Comparison of ENCODE assay signal across 8 cellular contexts in the genomic region with DNA sequence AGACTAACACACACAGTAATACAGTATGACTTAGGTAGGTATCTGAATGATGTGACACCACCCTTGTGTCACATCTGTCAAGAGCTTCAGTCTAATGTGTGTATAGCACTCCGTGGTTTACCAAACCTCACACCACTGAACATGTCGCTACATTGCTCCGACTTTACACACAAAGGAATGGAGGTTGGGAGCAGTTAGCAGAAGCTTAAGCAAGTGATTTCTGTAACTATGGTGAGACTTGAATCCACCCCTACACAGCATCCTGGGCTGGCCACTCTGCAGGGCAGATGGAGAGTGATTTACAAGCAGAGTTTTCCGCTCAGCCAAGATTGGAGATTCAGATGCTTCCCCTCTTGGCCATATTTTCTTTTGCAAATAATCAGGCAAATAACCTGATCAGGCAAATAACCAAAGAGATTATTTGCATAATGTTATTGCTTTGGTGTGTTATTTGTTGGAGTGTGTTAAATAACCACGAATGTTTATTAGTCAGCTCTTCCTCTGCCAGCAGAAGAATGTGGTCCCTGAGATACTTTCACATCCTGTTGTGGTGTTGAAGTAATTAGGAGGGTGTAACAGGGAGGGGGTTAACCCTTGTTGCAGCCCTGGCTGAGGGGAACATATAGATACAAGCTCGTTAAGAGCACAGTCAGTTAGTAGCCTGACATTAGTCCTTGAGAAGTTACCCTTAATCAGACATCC.
DNase-seq lines count a peak whose midpoint lies in the region; ATAC-seq, FAIRE-seq and TF ChIP-seq lines count a peak whose summit lies in the region.
"Had no signal": no experiment of that assay in that cellular context is flagged by ENCODE, and none has a peak within 500 bp of the region (broad histone marks: within the 10 kb centered on the region; RNA-seq: fewer than 3 reads in every experiment).

No MANE protein-coding gene starts in this region.

- ATAC-seq in GM21515 (IDR thresholded peaks at IDR 0.05; ENCODE audit: unreplicated experiment), result peak; percentile 98
- ATAC-seq in activated naive CD8-positive, alpha-beta T cell treated with anti-CD3 and anti-CD28 coated beads, Interleukin-2, amount 50 U/mL, for 24 hours, result peak; percentile 95

- H3K4me2 ChIP-seq in smooth muscle cell, result no peak overlapping the region

- TF ChIP-seq CTCF in smooth muscle cell (IDR thresholded peaks at IDR 0.05; ENCODE audit: borderline replicate concordance, insufficient read depth, poor library complexity, severe bottlenecking), result no peak
- TF ChIP-seq CTCF in D721Med (IDR thresholded peaks at IDR 0.05; ENCODE audit: insufficient read depth, missing control alignments), result no peak

- H3K9me3 Mint-ChIP-seq in activated naive CD8-positive, alpha-beta T cell treated with anti-CD3 and anti-CD28 coated beads, Interleukin-2, amount 50 U/mL, for 24 hours, result peaks cover 7% of the 10 kb centered on the region

- peak overlapping the region; percentile 53 for H3K27ac Mint-ChIP-seq in activated naive CD8-positive, alpha-beta T cell treated with anti-CD3 and anti-CD28 coated beads, Interleukin-2, amount 50 U/mL, for 24 hours

- no peak overlapping the region for H3K4me3 Mint-ChIP-seq in activated naive CD8-positive, alpha-beta T cell treated with anti-CD3 and anti-CD28 coated beads, Interleukin-2, amount 50 U/mL, for 24 hours

- 55% methylated on average over 6 of the region's 6 CpGs for WGBS in smooth muscle cell (ENCODE audit: low lambda C conversion rate)

- no peak overlapping the region for H2AFZ ChIP-seq in smooth muscle cell (ENCODE audit: low read depth)

- H3K36me3 ChIP-seq in smooth muscle cell (ENCODE audit: low read depth), result no peaks in the 10 kb centered on the region
- H3K36me3 ChIP-seq: thoracic aorta had no signal

- DNase-seq in GM18507 (ENCODE audit: extremely low spot score, insufficient read length, low read depth) (no peak), HTR-8/SVneo (ENCODE audit: insufficient read length, low spot score) (no peak), smooth muscle cell (lab: John Stamatoyannopoulos, UW; ENCODE audit: unreplicated experiment) (no peak), hepatic stellate cell (ENCODE audit: low spot score) (no peak), D721Med (ENCODE audit: insufficient read length, low spot score) (no peak)
- peak; percentile 10 for DNase-seq in activated naive CD8-positive, alpha-beta T cell treated with anti-CD3 and anti-CD28 coated beads, Interleukin-2, amount 50 U/mL, for 24 hours

- no peaks in the 10 kb centered on the region for H3K79me2 ChIP-seq in smooth muscle cell (ENCODE audit: low read depth)

- no peaks in the 10 kb centered on the region for H3K27me3 Mint-ChIP-seq in activated naive CD8-positive, alpha-beta T cell treated with anti-CD3 and anti-CD28 coated beads, Interleukin-2, amount 50 U/mL, for 24 hours

- no peaks in the 10 kb centered on the region for H3F3A ChIP-seq in smooth muscle cell (ENCODE audit: low read depth)

- no peaks in the 10 kb centered on the region for H3K4me1 ChIP-seq in smooth muscle cell (ENCODE audit: low read depth)

- H4K20me1 ChIP-seq in smooth muscle cell (ENCODE audit: low read depth), result no peaks in the 10 kb centered on the region

- no peaks in the 10 kb centered on the region for H3K27me3 ChIP-seq in smooth muscle cell (ENCODE audit: low read depth)

- H3K36me3 Mint-ChIP-seq in activated naive CD8-positive, alpha-beta T cell treated with anti-CD3 and anti-CD28 coated beads, Interleukin-2, amount 50 U/mL, for 24 hours (ENCODE audit: low read depth), result no peaks in the 10 kb centered on the region

- H3K9ac ChIP-seq in smooth muscle cell (ENCODE audit: low read depth), result no peak overlapping the region

- H3K4me1 Mint-ChIP-seq in activated naive CD8-positive, alpha-beta T cell treated with anti-CD3 and anti-CD28 coated beads, Interleukin-2, amount 50 U/mL, for 24 hours, result peaks cover 23% of the 10 kb centered on the region

- no peak overlapping the region for H3K4me3 ChIP-seq in smooth muscle cell
- H3K4me3 ChIP-seq: thoracic aorta had no signal

- no peak overlapping the region for H3K27ac ChIP-seq in smooth muscle cell (ENCODE audit: low read depth)
- H3K27ac ChIP-seq: thoracic aorta had no signal

- FAIRE-seq in GM18507 (lab: Jason Lieb, UNC) (peak; percentile 63), HTR-8/SVneo (lab: Jason Lieb, UNC) (peak; percentile 59), D721Med (lab: Jason Lieb, UNC) (no peak)

- no peaks in the 10 kb centered on the region for H3K9me3 ChIP-seq in smooth muscle cell (replicated peaks; ENCODE audit: low read depth)
- H3K9me3 ChIP-seq: thoracic aorta had no signal
